Comparison of ENCODE assay signal across 10 cellular contexts in genomic region chr16:81500833-81501521, GRCh38. TPM values are rescaled to one million over a fixed set of nuclear protein-coding genes. Genes with fewer than 3 reads are reported as not detected.
A peak's percentile ranks its signal among the peaks of the same experiment; 100 is the strongest.
DNase-seq lines count a peak whose midpoint lies in the region; ATAC-seq, FAIRE-seq and TF ChIP-seq lines count a peak whose summit lies in the region.
"Had no signal": no experiment of that assay in that cellular context is flagged by ENCODE, and none has a peak within 500 bp of the region (broad histone marks: within the 10 kb centered on the region; RNA-seq: fewer than 3 reads in every experiment).

No MANE protein-coding gene starts in this region.

- FAIRE-seq in bronchial epithelial cell (lab: Jason Lieb, UNC) = no peak
- FAIRE-seq: small intestine had no signal

- no peak overlapping the region for H3K27ac ChIP-seq in naive thymus-derived CD4-positive, alpha-beta T cell (ENCODE audit: low read depth, low read length)

- peak overlapping the region in 4 of 9 donors; percentile 30 to 72 (median 64) for H3K27ac Mint-ChIP-seq in naive thymus-derived CD4-positive, alpha-beta T cell

- intact Hi-C loops in naive thymus-derived CD4-positive, alpha-beta T cell (cut with micrococcal nuclease) = no loop called here

- 0 out of 2 replicates have a peak, but pooled peaks cover 2% of the 10 kb centered on the region for H3K36me3 ChIP-seq in BJ (ENCODE audit: control insufficient read depth, insufficient read depth, low read length)
- no peaks in the 10 kb centered on the region for H3K36me3 ChIP-seq in MG63
- H3K36me3 ChIP-seq in bronchial epithelial cell (ENCODE audit: control insufficient read depth, insufficient read depth, low read length) = peaks cover 13% of the 10 kb centered on the region
- no peaks in the 10 kb centered on the region for H3K36me3 ChIP-seq in naive thymus-derived CD4-positive, alpha-beta T cell (ENCODE audit: control insufficient read depth in 2 of 3, insufficient read depth in 3 of 3, low read length in 3 of 3)

- POLR2A ChIA-PET in BJ (lab: Charles Lee) = no interaction called here
- POLR2A ChIA-PET in naive thymus-derived CD4-positive, alpha-beta T cell (lab: Charles Lee) = no interaction called here

- H3K4me1 Mint-ChIP-seq in naive thymus-derived CD4-positive, alpha-beta T cell = peaks cover 33 to 65% (median 48%) of the 10 kb centered on the region in 7 donors

- no peaks in the 10 kb centered on the region for H3K9me3 Mint-ChIP-seq in naive thymus-derived CD4-positive, alpha-beta T cell

- H3K27me3 ChIP-seq in BJ (ENCODE audit: control insufficient read depth, insufficient read depth, low read length) (no peaks in the 10 kb centered on the region), MG63 (no peaks in the 10 kb centered on the region), bronchial epithelial cell (ENCODE audit: control insufficient read depth, insufficient read depth, low read length) (no peaks in the 10 kb centered on the region)
- H3K27me3 ChIP-seq in naive thymus-derived CD4-positive, alpha-beta T cell (ENCODE audit: control insufficient read depth in 2 of 2, insufficient read depth in 2 of 2, low read length in 2 of 2) = no peaks in the 10 kb centered on the region

- DNase-seq in BJ (ENCODE audit: low read depth) (peak; percentile 80), MG63 (peak; percentile 81), bronchial epithelial cell (ENCODE audit: low read depth) (peak; percentile 81), NCI-H69 (lab: John Stamatoyannopoulos, UW) (no peak)
- no peak for DNase-seq in naive thymus-derived CD4-positive, alpha-beta T cell
- no peak for DNase-seq in activated CD8-positive, alpha-beta memory T cell treated with anti-CD3 and anti-CD28 coated beads for 24 hours
- DNase-seq in stimulated activated CD4-positive, alpha-beta T cell treated with anti-CD3 and anti-CD28 coated beads, Interleukin-4, amount 100 ng/mL, for 4 hours = no peak
- DNase-seq: activated naive CD4-positive, alpha-beta T cell; small intestine had no signal

- H3K4me1 ChIP-seq in naive thymus-derived CD4-positive, alpha-beta T cell (ENCODE audit: control insufficient read depth in 2 of 2, insufficient read depth in 2 of 2, low read length in 2 of 2) = peaks cover 0 to 9% of the 10 kb centered on the region in 2 donors

- H3K9me3 ChIP-seq in MG63 = no peaks in the 10 kb centered on the region
- H3K9me3 ChIP-seq in naive thymus-derived CD4-positive, alpha-beta T cell (ENCODE audit: control insufficient read depth in 2 of 3, low read length in 3 of 3) = no peaks in the 10 kb centered on the region

- ATAC-seq in naive thymus-derived CD4-positive, alpha-beta T cell = peak; percentile 59
- no peak for ATAC-seq in HG03521 (IDR thresholded peaks at IDR 0.05; ENCODE audit: unreplicated experiment)

- CTCF ChIA-PET in BJ (lab: Yijun Ruan, JAX) = interaction anchor here (1.0 kb wide), 1 partner anchor 9 kb away, joined by 3 read pairs; no protein-coding TSS in a partner anchor
- CTCF ChIA-PET in naive thymus-derived CD4-positive, alpha-beta T cell (lab: Charles Lee) = interaction anchor here (0.6 kb wide), 1 partner anchor 22 kb away, joined by 3 read pairs; no protein-coding TSS in a partner anchor

- TF ChIP-seq CTCF in BJ (IDR thresholded peaks at IDR 0.05; ENCODE audit: insufficient read depth, low read depth, low read length) (no peak), bronchial epithelial cell (IDR thresholded peaks at IDR 0.05; ENCODE audit: insufficient read depth, low read length, severe bottlenecking) (no peak)

- peak overlapping the region in 2 of 10 donors; percentile 25 to 44 for H3K4me3 Mint-ChIP-seq in naive thymus-derived CD4-positive, alpha-beta T cell

- peaks cover 0 to 6% (median 0%) of the 10 kb centered on the region in 5 donors for H3K36me3 Mint-ChIP-seq in naive thymus-derived CD4-positive, alpha-beta T cell

- H3K27me3 Mint-ChIP-seq in naive thymus-derived CD4-positive, alpha-beta T cell = no peaks in the 10 kb centered on the region

- H3K4me3 ChIP-seq in BJ (ENCODE audit: low read depth, low read length) (no peak overlapping the region), MG63 (no peak overlapping the region), bronchial epithelial cell (ENCODE audit: low read depth, low read length) (no peak overlapping the region)
- H3K4me3 ChIP-seq in naive thymus-derived CD4-positive, alpha-beta T cell (ENCODE audit: low read length) = no peak overlapping the region

RNA-seq across cellular contexts. Expression of gene CMIP, which starts 56.4 kb away (rescaled TPM):
- 3.4 and 4.9 TPM in 2 replicates for polyA plus RNA-seq in BJ (2011; rRNA removed)
- 14.0 and 22.5 TPM in 2 replicates for polyA minus RNA-seq in BJ (2011; rRNA and poly(A)+ RNA removed)
- 1.4 and 1.8 TPM in 2 replicates for total RNA-seq in MG63 (2014; rRNA removed; shearing (Covaris generic); ENCODE audit: low replicate concordance)
- 21.1 and 22.3 TPM in 2 replicates for total RNA-seq in bronchial epithelial cell
- 10 to 100 TPM; 28.9 to 75.4 (median 38.2) TPM for total RNA-seq in naive thymus-derived CD4-positive, alpha-beta T cell
- polyA plus RNA-seq in naive thymus-derived CD4-positive, alpha-beta T cell = under 1 TPM; 0.66 to 0.92 TPM

Comparison
In these comparisons a context has a peak if more than half of its experiments do, and no peak if none do; other contexts are left out.
1. DNase-seq: peak in BJ (single experiment), MG63 (single experiment) and bronchial epithelial cell (single experiment); none in naive thymus-derived CD4-positive, alpha-beta T cell (0 of 9), NCI-H69 (single experiment), activated CD8-positive, alpha-beta memory T cell treated with anti-CD3 and anti-CD28 coated beads for 24 hours (single experiment) and stimulated activated CD4-positive, alpha-beta T cell treated with anti-CD3 and anti-CD28 coated beads, Interleukin-4, amount 100 ng/mL, for 4 hours (0 of 2).